In genomic region chr5:116305899-116306298, GRCh38 we compare ENCODE assay signal across 35 cellular contexts.
"Had no signal": no experiment of that assay in that cellular context is flagged by ENCODE, and none has a peak within 500 bp of the region (broad histone marks: within the 10 kb centered on the region; RNA-seq: fewer than 3 reads in every experiment).

No MANE protein-coding gene starts in this region.

- H3K4me1 ChIP-seq: body of pancreas, esophagus squamous epithelium, foreskin keratinocyte, gastrocnemius medialis, heart left ventricle had no signal

- H3K4me3 Mint-ChIP-seq: activated B cell treated with CpG ODN at 0.5 μM for 24 hours; activated CD8-positive, alpha-beta T cell treated with anti-CD3 and anti-CD28 coated beads for 36 hours; activated naive CD8-positive, alpha-beta T cell; activated naive CD8-positive, alpha-beta T cell treated with anti-CD3 and anti-CD28 coated beads, Interleukin-2, amount 50 U/mL, for 24 hours; activated T-cell treated with anti-CD3 and anti-CD28 coated beads, Interleukin-2, amount 50 U/mL, for 4 hours; activated T-helper 17 cell treated with anti-CD3 and anti-CD28 coated beads, Interleukin-2, amount 50 U/mL, for 72 hours; effector memory CD8-positive, alpha-beta T cell; T-helper 17 cell; T-helper 2 cell treated with Interferon-gamma antibody and Interleukin-4, amounts not matched to agents 5 μg/mL and 100 μg/mL, for 36 hours had no signal

- ATAC-seq: activated CD4-positive, CD25-positive, alpha-beta regulatory T cell treated with anti-CD3 and anti-CD28 coated beads, Interleukin-2, amount 50 U/mL, for 24 hours; activated CD8-positive, alpha-beta T cell treated with anti-CD3 and anti-CD28 coated beads for 36 hours; activated naive CD8-positive, alpha-beta T cell treated with anti-CD3 and anti-CD28 coated beads, Interleukin-2, amount 50 U/mL, for 24 hours; activated T-cell treated with anti-CD3 and anti-CD28 coated beads, Interleukin-2, amount 50 U/mL, for 4 hours; activated T-helper 17 cell treated with anti-CD3 and anti-CD28 coated beads, Interleukin-2, amount 50 U/mL, for 72 hours; body of pancreas; effector memory CD8-positive, alpha-beta T cell; foreskin keratinocyte; gastrocnemius medialis; heart left ventricle; T-helper 17 cell had no signal

- H3K27me3 Mint-ChIP-seq: activated B cell treated with CpG ODN at 0.5 μM for 24 hours; activated CD8-positive, alpha-beta T cell treated with anti-CD3 and anti-CD28 coated beads for 36 hours; activated naive CD8-positive, alpha-beta T cell; activated naive CD8-positive, alpha-beta T cell treated with anti-CD3 and anti-CD28 coated beads, Interleukin-2, amount 50 U/mL, for 24 hours; activated T-helper 17 cell treated with anti-CD3 and anti-CD28 coated beads, Interleukin-2, amount 50 U/mL, for 72 hours; effector memory CD8-positive, alpha-beta T cell; T-helper 17 cell had no signal

- H3K27me3 ChIP-seq: adrenal gland, body of pancreas, esophagus squamous epithelium, foreskin keratinocyte, gastrocnemius medialis, heart left ventricle had no signal

- H3K4me1 Mint-ChIP-seq: activated B cell treated with CpG ODN at 0.5 μM for 24 hours; activated naive CD8-positive, alpha-beta T cell treated with anti-CD3 and anti-CD28 coated beads, Interleukin-2, amount 50 U/mL, for 24 hours; activated T-helper 17 cell treated with anti-CD3 and anti-CD28 coated beads, Interleukin-2, amount 50 U/mL, for 72 hours; T-helper 17 cell had no signal

- H3K27ac Mint-ChIP-seq: activated B cell treated with CpG ODN at 0.5 μM for 24 hours; activated CD8-positive, alpha-beta T cell treated with anti-CD3 and anti-CD28 coated beads for 36 hours; activated naive CD8-positive, alpha-beta T cell; activated naive CD8-positive, alpha-beta T cell treated with anti-CD3 and anti-CD28 coated beads, Interleukin-2, amount 50 U/mL, for 24 hours; activated T-helper 17 cell treated with anti-CD3 and anti-CD28 coated beads, Interleukin-2, amount 50 U/mL, for 72 hours; effector memory CD8-positive, alpha-beta T cell; T-helper 17 cell; T-helper 2 cell treated with Interferon-gamma antibody and Interleukin-4, amounts not matched to agents 5 μg/mL and 100 μg/mL, for 36 hours had no signal

- H3K4me3 ChIP-seq: adrenal gland, body of pancreas, esophagus squamous epithelium, gastrocnemius medialis, heart left ventricle had no signal

- H3K27ac ChIP-seq: adrenal gland, body of pancreas, epithelial cell of prostate, esophagus squamous epithelium, foreskin keratinocyte, gastrocnemius medialis, heart left ventricle, WERI-Rb-1 had no signal

- DNase-seq: activated B cell treated with CpG ODN at 0.5 μM for 24 hours; activated CD4-positive, alpha-beta T cell treated with anti-CD3 and anti-CD28 coated beads for 48 hours; activated CD4-positive, alpha-beta T cell treated with anti-CD3 and anti-CD28 coated beads, Interleukin-2, amount 50 U/mL, for 1 hour; activated CD4-positive, alpha-beta T cell treated with anti-CD3 and anti-CD28 coated beads, Interleukin-2, amount 50 U/mL, for 48 hours; activated CD8-positive, alpha-beta memory T cell treated with anti-CD3 and anti-CD28 coated beads for 24 hours; activated CD8-positive, alpha-beta T cell treated with anti-CD3 and anti-CD28 coated beads for 36 hours; activated effector memory CD4-positive, alpha-beta T cell treated with Interleukin-2 at 50 U/mL for 16 hours; activated gamma-delta T cell treated with Interleukin-2 at 50 U/mL for 16 hours; activated naive CD4-positive, alpha-beta T cell treated with anti-CD3 and anti-CD28 coated beads, Interleukin-2, amount 50 U/mL, for 16 hours; activated naive CD4-positive, alpha-beta T cell treated with Interleukin-2 at 50 U/mL for 16 hours; activated naive CD8-positive, alpha-beta T cell treated with anti-CD3 and anti-CD28 coated beads, Interleukin-2, amount 50 U/mL, for 24 hours; activated T-cell treated with anti-CD3 and anti-CD28 coated beads, Interleukin-2, amount 50 U/mL, for 4 hours; adrenal gland; amygdala; aorta; body of pancreas; caudate nucleus; cortex of kidney; dermis blood vessel endothelial cell; effector CD4-positive, alpha-beta T cell; effector memory CD8-positive, alpha-beta T cell; esophagus squamous epithelium; foreskin keratinocyte; gastrocnemius medialis; glutamatergic neuron; heart left ventricle; T-helper 1 cell; T-helper 17 cell; T1000; WERI-Rb-1 had no signal

- H3K36me3 ChIP-seq: adrenal gland, WERI-Rb-1 had no signal
